In genomic region chr5:93598141-93598996, GRCh38 we compare ENCODE assay signal across 19 cellular contexts. TPM values are rescaled to one million over a fixed set of nuclear protein-coding genes. Genes with fewer than 3 reads are reported as not detected.
DNase-seq lines count a peak whose midpoint lies in the region; ATAC-seq and TF ChIP-seq lines count a peak whose summit lies in the region.
"Had no signal": no experiment of that assay in that cellular context is flagged by ENCODE, and none has a peak within 500 bp of the region (broad histone marks: within the 10 kb centered on the region; RNA-seq: fewer than 3 reads in every experiment).

No MANE protein-coding gene starts in this region.

- POLR2A ChIA-PET in SK-N-SH (lab: Yijun Ruan, JAX): interaction anchor here (1.3 kb wide), 1 partner anchor 10 kb away, joined by 3 read pairs; no protein-coding TSS in a partner anchor

- peaks cover 25% of the 10 kb centered on the region for H3K36me3 Mint-ChIP-seq in type B pancreatic cell

- TF ChIP-seq CTCF in SK-N-SH (IDR thresholded peaks at IDR 0.05) (no peak), type B pancreatic cell (conservative IDR thresholded peaks at IDR 0.05) (no peak)

- peaks cover 9% of the 10 kb centered on the region for H3F3A ChIP-seq in SK-N-SH (replicated peaks; ENCODE audit: insufficient read depth)

- no peak overlapping the region for H4K8ac ChIP-seq in mesenchymal stem cell (ENCODE audit: low read length)

- H2AK5ac ChIP-seq in mesenchymal stem cell (ENCODE audit: low read length, severe bottlenecking): no peak overlapping the region

- H3K79me1 ChIP-seq in mesenchymal stem cell (replicated peaks; ENCODE audit: low read length, poor library complexity, severe bottlenecking): no peaks in the 10 kb centered on the region

- H3K18ac ChIP-seq in mesenchymal stem cell (ENCODE audit: low read depth in 1 of 2, low read length in 2 of 2): no peak overlapping the region

- no peak overlapping the region for H4K91ac ChIP-seq in mesenchymal stem cell (ENCODE audit: low read length)

- H3K27me3 ChIP-seq in SK-N-SH (ENCODE audit: insufficient read depth) (no peaks in the 10 kb centered on the region), mesenchymal stem cell (ENCODE audit: control insufficient read depth in 1 of 2, insufficient read depth in 1 of 2, low read length in 2 of 2) (peaks cover 49 to 80% of the 10 kb centered on the region in 2 experiments)

- H3K23ac ChIP-seq in mesenchymal stem cell (ENCODE audit: low read length in 2 of 2): peak overlapping the region in 1 of 2 experiments; percentile 34

- H2AFZ ChIP-seq in SK-N-SH (ENCODE audit: low read depth): no peak overlapping the region
- H2AFZ ChIP-seq in mesenchymal stem cell (ENCODE audit: low read depth, low read length): no peak overlapping the region

- no peak overlapping the region for H3K27ac Mint-ChIP-seq in type B pancreatic cell
- H3K27ac Mint-ChIP-seq: T-helper 2 cell treated with Interferon-gamma antibody and Interleukin-4, amounts not matched to agents 5 μg/mL and 100 μg/mL, for 36 hours had no signal

- no peak overlapping the region for H3K27ac ChIP-seq in SK-N-SH (ENCODE audit: low read depth in 2 of 2, low read length in 1 of 2)
- H3K27ac ChIP-seq in caudate nucleus (ENCODE audit: low read depth, low read length): peak overlapping the region; percentile 6
- no peak overlapping the region for H3K27ac ChIP-seq in mesenchymal stem cell (ENCODE audit: low read length, poor library complexity, severe bottlenecking)
- H3K27ac ChIP-seq: body of pancreas, RWPE1, thoracic aorta had no signal

- H2BK12ac ChIP-seq in mesenchymal stem cell (ENCODE audit: low read length in 2 of 2): no peak overlapping the region

- 92% methylated on average over 27 of the region's 28 CpGs for WGBS in SK-N-SH (ENCODE audit: low lambda C conversion rate)
- 13% methylated on average over 20 of the region's 28 CpGs for WGBS in mesenchymal stem cell

- H2BK15ac ChIP-seq in mesenchymal stem cell (ENCODE audit: low read depth, poor library complexity, severe bottlenecking): no peak overlapping the region

- H3K9me3 ChIP-seq in SK-N-SH: no peaks in the 10 kb centered on the region
- no peaks in the 10 kb centered on the region for H3K9me3 ChIP-seq in mesenchymal stem cell (ENCODE audit: control insufficient read depth, low read length)
- H3K9me3 ChIP-seq: body of pancreas, thoracic aorta had no signal

- H3K9me3 Mint-ChIP-seq in type B pancreatic cell: no peaks in the 10 kb centered on the region

- no peak for TF ChIP-seq RAD21 in SK-N-SH (IDR thresholded peaks at IDR 0.05; ENCODE audit: low read length)

- H2BK120ac ChIP-seq in mesenchymal stem cell (ENCODE audit: low read depth, low read length): no peak overlapping the region

- H4K20me1 ChIP-seq in SK-N-SH (ENCODE audit: insufficient read depth): no peaks in the 10 kb centered on the region

- peak overlapping the region; percentile 59 for H3K4me3 Mint-ChIP-seq in type B pancreatic cell
- H3K4me3 Mint-ChIP-seq: naive thymus-derived CD8-positive, alpha-beta T cell; T-helper 2 cell treated with Interferon-gamma antibody and Interleukin-4, amounts not matched to agents 5 μg/mL and 100 μg/mL, for 36 hours had no signal

- no peak overlapping the region for H2BK5ac ChIP-seq in mesenchymal stem cell (ENCODE audit: low read depth, low read length, poor library complexity, severe bottlenecking)

- no peak overlapping the region for H3K4ac ChIP-seq in mesenchymal stem cell (ENCODE audit: low read depth in 1 of 2, low read length in 2 of 2)

- H3K14ac ChIP-seq in mesenchymal stem cell (ENCODE audit: low read length in 2 of 2): no peak overlapping the region

- ATAC-seq in SK-N-SH treated with all-trans-retinoic acid at 6 μM for 48 hours: no peak
- ATAC-seq in HG03354 (IDR thresholded peaks at IDR 0.05; ENCODE audit: poor library complexity, severe bottlenecking, unreplicated experiment): no peak
- ATAC-seq: body of pancreas; naive thymus-derived CD8-positive, alpha-beta T cell had no signal

- no peak overlapping the region for H3K9ac ChIP-seq in SK-N-SH
- no peak overlapping the region for H3K9ac ChIP-seq in mesenchymal stem cell (ENCODE audit: low read length)

- peaks cover 13 to 24% of the 10 kb centered on the region in 2 experiments for H3K36me3 ChIP-seq in SK-N-SH (replicated peaks in 1 of 2; ENCODE audit: control insufficient read depth in 1 of 2, insufficient read depth in 2 of 2, low read length in 1 of 2)
- H3K36me3 ChIP-seq in mesenchymal stem cell (ENCODE audit: control insufficient read depth in 1 of 2, insufficient read depth in 2 of 2, low read depth in 1 of 2, low read length in 2 of 2): peaks cover 0 to 17% of the 10 kb centered on the region in 2 experiments
- H3K36me3 ChIP-seq: thoracic aorta had no signal

- H3K27me3 Mint-ChIP-seq in type B pancreatic cell: peaks cover 34% of the 10 kb centered on the region

- peak; percentile 22 for DNase-seq in SK-N-SH
- DNase-seq in caudate nucleus (lab: John Stamatoyannopoulos, UW): no peak
- peak; percentile 53 for DNase-seq in mesenchymal stem cell
- DNase-seq in type B pancreatic cell (ENCODE audit: extremely low spot score, unreplicated experiment): no peak
- no peak for DNase-seq in effector CD4-positive, alpha-beta T cell
- no peak for DNase-seq in SKM-1 treated with dmso at 0.1 percent for 144 hours (lab: John Stamatoyannopoulos, UW; ENCODE audit: unreplicated experiment)
- DNase-seq: activated CD4-positive, alpha-beta T cell treated with anti-CD3 and anti-CD28 coated beads for 4 hours; activated CD8-positive, alpha-beta memory T cell treated with anti-CD3 and anti-CD28 coated beads, Interleukin-2, amount 50 U/mL, for 48 hours; activated naive CD4-positive, alpha-beta T cell treated with Interleukin-2 at 50 U/mL for 16 hours; body of pancreas; dermis blood vessel endothelial cell; DND-41; naive thymus-derived CD8-positive, alpha-beta T cell; NCI-H2081 had no signal

- H3K4me3 ChIP-seq in SK-N-SH (ENCODE audit: low read depth in 2 of 2, low read length in 1 of 2) (no peak overlapping the region), mesenchymal stem cell (ENCODE audit: insufficient read depth in 1 of 2, low read depth in 1 of 2, low read length in 2 of 2) (no peak overlapping the region)
- H3K4me3 ChIP-seq: body of pancreas, thoracic aorta had no signal

- no peak overlapping the region for H3K4me2 ChIP-seq in SK-N-SH
- no peak overlapping the region for H3K4me2 ChIP-seq in mesenchymal stem cell (ENCODE audit: low read length, poor library complexity, severe bottlenecking)

- H3K9me2 ChIP-seq in SK-N-SH: no peaks in the 10 kb centered on the region

- CTCF ChIA-PET in SK-N-SH (lab: Yijun Ruan, JAX): interaction anchor here (0.7 to 5.1 kb wide), 5 partner anchors 9 to 1094 kb away, joined by 3 to 32 read pairs (median 3); no protein-coding TSS in a partner anchor

- peaks cover 12% of the 10 kb centered on the region for H3K4me1 Mint-ChIP-seq in type B pancreatic cell (ENCODE audit: unreplicated experiment)

- TF ChIP-seq EP300 in SK-N-SH (IDR thresholded peaks at IDR 0.05; ENCODE audit: borderline replicate concordance in 1 of 2, low read depth in 1 of 2, low read length in 1 of 2): no peak

- H3K4me1 ChIP-seq in SK-N-SH (ENCODE audit: control insufficient read depth in 1 of 2, insufficient read depth in 2 of 2, low read depth in 1 of 2, low read length in 1 of 2) (peaks cover 6 to 20% of the 10 kb centered on the region in 2 experiments; a peak in 2 of 4 replicates), mesenchymal stem cell (ENCODE audit: control insufficient read depth, insufficient read depth, low read depth, low read length) (peaks cover 10% of the 10 kb centered on the region)

- H3K79me2 ChIP-seq in SK-N-SH (ENCODE audit: insufficient read depth): peaks cover 1% of the 10 kb centered on the region; the same call in 1 of the 2 replicates

TF ChIP-seq in SK-N-SH, 30 proteins besides CTCF, POLR2A, EP300 and RAD21 (continues in another document):
- TF ChIP-seq FOSL2 (IDR thresholded peaks at IDR 0.05; ENCODE audit: borderline replicate concordance, low read depth) (no peak), POLR2AphosphoS5 (IDR thresholded peaks at IDR 0.05; ENCODE audit: low read depth, low read length) (no peak), YY1 (IDR thresholded peaks at IDR 0.05; ENCODE audit: low read depth) (no peak), SIN3A (IDR thresholded peaks at IDR 0.05; ENCODE audit: borderline replicate concordance, low read depth, low read length) (no peak), MAX (IDR thresholded peaks at IDR 0.05; ENCODE audit: low read depth) (no peak), TAF1 (IDR thresholded peaks at IDR 0.05; ENCODE audit: borderline replicate concordance, low read depth, low read length) (no peak)

TF ChIP-seq in SK-N-SH treated with all-trans-retinoic acid at 6 μM for 48 hours, 23 proteins besides CTCF, POLR2A, EP300 and RAD21 (continues in another document):
- no peak for TF ChIP-seq TCF4 (CRISPR knock-in tag; IDR thresholded peaks at IDR 0.05; ENCODE audit: borderline replicate concordance)
- TF ChIP-seq ZFP30 (CRISPR knock-in tag; IDR thresholded peaks at IDR 0.05): no peak
- no peak for TF ChIP-seq PATZ1 (CRISPR knock-in tag; IDR thresholded peaks at IDR 0.05; ENCODE audit: borderline replicate concordance)
- TF ChIP-seq ISL1 (CRISPR knock-in tag; IDR thresholded peaks at IDR 0.05): no peak

RNA-seq across cellular contexts. Expression of gene NR2F1, which starts 15.3 kb away (rescaled TPM):
- 40.0 and 47.1 TPM in 2 replicates for polyA plus RNA-seq in SK-N-SH (2012; rRNA removed)
- polyA plus RNA-seq in SK-N-SH (2012; cell fraction: cytosol; rRNA removed): 24.5 and 41.7 TPM in 2 replicates
- polyA plus RNA-seq in SK-N-SH (2012; cell fraction: nucleus; rRNA removed): 82.7 and 105 TPM in 2 replicates
- polyA plus RNA-seq in mesenchymal stem cell (2013, experiment 1 of 2): 206 TPM
- 191 TPM for polyA plus RNA-seq in mesenchymal stem cell (2013, experiment 2 of 2)
- total RNA-seq in type B pancreatic cell (ENCODE audit: low replicate concordance): 6.6 and 126 TPM in 2 replicates
- total RNA-seq: naive thymus-derived CD8-positive, alpha-beta T cell had no signal
- polyA plus RNA-seq: naive thymus-derived CD8-positive, alpha-beta T cell had no signal

RNA-seq across cellular contexts. Expression of gene NR2F1-AS1, which starts 17.4 kb away (rescaled TPM):
- 7.4 and 8.3 TPM in 2 replicates for polyA plus RNA-seq in SK-N-SH (2012; rRNA removed)
- polyA plus RNA-seq in SK-N-SH (2012; cell fraction: cytosol; rRNA removed): 9.3 and 13.1 TPM in 2 replicates
- polyA plus RNA-seq in SK-N-SH (2012; cell fraction: nucleus; rRNA removed): 12.3 TPM in 2 replicates
- 49.8 TPM for polyA plus RNA-seq in mesenchymal stem cell (2013, experiment 1 of 2)
- polyA plus RNA-seq in mesenchymal stem cell (2013, experiment 2 of 2): 50.1 TPM
- total RNA-seq in type B pancreatic cell (ENCODE audit: low replicate concordance): 1.8 and 19.0 TPM in 2 replicates
- total RNA-seq: naive thymus-derived CD8-positive, alpha-beta T cell had no signal
- polyA plus RNA-seq: naive thymus-derived CD8-positive, alpha-beta T cell had no signal

Comparison
In these comparisons a context has a peak if more than half of its experiments do, and no peak if none do; other contexts are left out.
1. DNase-seq: peak in SK-N-SH (single experiment) and mesenchymal stem cell (single experiment); none in caudate nucleus (0 of 61), type B pancreatic cell (single experiment), effector CD4-positive, alpha-beta T cell (single experiment) and SKM-1 treated with dmso at 0.1 percent for 144 hours (single experiment).